ENCODE assay signal across 1 cellular context in the genomic region with DNA sequence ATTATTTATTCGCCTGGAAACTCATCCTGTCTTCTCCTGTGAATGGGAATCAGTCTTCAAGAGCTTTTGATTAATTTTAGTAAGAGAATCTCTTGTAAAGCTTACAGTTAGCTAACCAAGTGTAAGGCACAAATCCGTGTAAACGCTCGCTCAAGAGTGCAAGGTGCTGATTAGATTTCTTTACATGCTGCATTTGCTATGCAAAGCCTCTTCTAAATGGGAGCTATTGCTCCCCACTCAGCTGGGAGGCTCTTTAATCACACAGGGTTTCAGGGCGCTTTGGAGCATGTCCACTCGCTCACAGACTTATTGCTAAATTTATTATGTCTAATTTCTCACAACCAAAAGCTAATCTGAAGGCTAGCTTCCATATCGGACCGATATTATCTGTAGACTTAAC.
TF ChIP-seq lines count a peak whose summit lies in the region.

No MANE protein-coding gene starts in this region.

TF ChIP-seq in HEK293, 187 proteins besides CTCF, POLR2A, EP300 and RAD21 (continued from another document):
- TF ChIP-seq ZBTB44 (tag by site-specific recombination; IDR thresholded peaks at IDR 0.05) (no peak), ZNF341 (tag by site-specific recombination; IDR thresholded peaks at IDR 0.05; ENCODE audit: low read depth) (no peak)
